ENCODE assay signal across 8 cellular contexts in genomic region chr3:15051531-15051930, GRCh38. TPM values are rescaled to one million over a fixed set of nuclear protein-coding genes. Genes with fewer than 3 reads are reported as not detected.
A peak's percentile ranks its signal among the peaks of the same experiment; 100 is the strongest.
DNase-seq lines count a peak whose midpoint lies in the region; ATAC-seq and TF ChIP-seq lines count a peak whose summit lies in the region.

No MANE protein-coding gene starts in this region.

- no peaks in the 10 kb centered on the region for H3K9me2 ChIP-seq in SU-DHL-6 (replicated peaks; ENCODE audit: insufficient read depth, low read length)

- no peaks in the 10 kb centered on the region for H3K27me3 Mint-ChIP-seq in stimulated activated naive CD8-positive, alpha-beta T cell treated with anti-CD3 and anti-CD28 coated beads, Interleukin-15, amount 100 ng/mL, for 72 hours

- peaks cover 7% of the 10 kb centered on the region; the same call in 1 of the 2 replicates for H4K20me1 ChIP-seq in SU-DHL-6 (ENCODE audit: low read depth, low read length)

- peaks cover 62% of the 10 kb centered on the region for H3K4me1 Mint-ChIP-seq in stimulated activated naive CD8-positive, alpha-beta T cell treated with anti-CD3 and anti-CD28 coated beads, Interleukin-15, amount 100 ng/mL, for 72 hours

- intact Hi-C loops in body of pancreas (cut with DNase I), result no loop called here

- H3K4me1 ChIP-seq in body of pancreas, result peaks cover 9% of the 10 kb centered on the region

- peaks cover 43% of the 10 kb centered on the region for H3K36me3 ChIP-seq in SU-DHL-6 (ENCODE audit: low read length)
- H3K36me3 ChIP-seq in body of pancreas (replicated peaks in 1 of 2; ENCODE audit: insufficient read depth in 1 of 2, low read depth in 2 of 2), result peaks cover 0 to 25% of the 10 kb centered on the region in 2 donors

- TF ChIP-seq CTCF in SU-DHL-6 (IDR thresholded peaks at IDR 0.05; ENCODE audit: insufficient read depth, low read length, poor library complexity, severe bottlenecking) (peak; percentile 53), body of pancreas (IDR thresholded peaks at IDR 0.05) (peak; percentile 4 to 47 (median 26))

- peaks cover 61% of the 10 kb centered on the region for H3K79me2 ChIP-seq in SU-DHL-6 (ENCODE audit: insufficient read depth, low read length)

- no peak overlapping the region for H3K9ac ChIP-seq in SU-DHL-6 (ENCODE audit: low read length)

- no peak overlapping the region for H3K4me3 ChIP-seq in SU-DHL-6 (ENCODE audit: insufficient read depth, low read length, poor library complexity, severe bottlenecking)
- no peak overlapping the region for H3K4me3 ChIP-seq in body of pancreas

- WGBS in body of pancreas, 2 donors, result 65% methylated on average over 1 of the region's 1 CpG; no CpG with 5 or more reads in 1 of the 2 donors

- H3K4me2 ChIP-seq in SU-DHL-6 (ENCODE audit: low read depth, low read length, poor library complexity, severe bottlenecking), result peak overlapping the region; percentile 37

- H3K27ac ChIP-seq in SU-DHL-6 (ENCODE audit: low read depth, low read length), result peak overlapping the region; percentile 83
- H3K27ac ChIP-seq in body of pancreas, result no peak overlapping the region

- no peak overlapping the region for H2AFZ ChIP-seq in SU-DHL-6 (ENCODE audit: low read depth, low read length, severe bottlenecking)

- H3K27me3 ChIP-seq in SU-DHL-6 (ENCODE audit: low read length), result no peaks in the 10 kb centered on the region
- H3K27me3 ChIP-seq in body of pancreas, result no peaks in the 10 kb centered on the region

- H3K9me3 Mint-ChIP-seq in stimulated activated naive CD8-positive, alpha-beta T cell treated with anti-CD3 and anti-CD28 coated beads, Interleukin-15, amount 100 ng/mL, for 72 hours, result no peaks in the 10 kb centered on the region

- no peak overlapping the region for H3K4me3 Mint-ChIP-seq in stimulated activated naive CD8-positive, alpha-beta T cell treated with anti-CD3 and anti-CD28 coated beads, Interleukin-15, amount 100 ng/mL, for 72 hours

- no peak for TF ChIP-seq POLR2A in body of pancreas (IDR thresholded peaks at IDR 0.05)

- peaks cover 30% of the 10 kb centered on the region for H3F3A ChIP-seq in SU-DHL-6 (ENCODE audit: insufficient read depth)

- ATAC-seq in GM19438 (IDR thresholded peaks at IDR 0.05; ENCODE audit: low read depth, unreplicated experiment) (peak; percentile 61), HG03460 (IDR thresholded peaks at IDR 0.05; ENCODE audit: unreplicated experiment) (peak; percentile 52), body of pancreas (peak; percentile 76)
- peak; percentile 81 for ATAC-seq in stimulated activated naive CD8-positive, alpha-beta T cell treated with anti-CD3 and anti-CD28 coated beads, Interleukin-15, amount 100 ng/mL, for 72 hours

- DNase-seq in Daoy (ENCODE audit: low read depth) (peak; percentile 25), body of pancreas (peak; percentile 31 to 48 (median 34)), left kidney (ENCODE audit: low read depth, low spot score) (peak; percentile 67), NCI-H2171 (lab: John Stamatoyannopoulos, UW) (no peak)
- peak; percentile 35 to 50 for DNase-seq in stimulated activated naive CD8-positive, alpha-beta T cell treated with anti-CD3 and anti-CD28 coated beads, Interleukin-15, amount 100 ng/mL, for 72 hours

- H3K27ac Mint-ChIP-seq in stimulated activated naive CD8-positive, alpha-beta T cell treated with anti-CD3 and anti-CD28 coated beads, Interleukin-15, amount 100 ng/mL, for 72 hours, result peak overlapping the region; percentile 9 to 94

- H3K9me3 ChIP-seq in SU-DHL-6 (ENCODE audit: insufficient read depth, low read length), result no peaks in the 10 kb centered on the region
- H3K9me3 ChIP-seq in body of pancreas, result no peaks in the 10 kb centered on the region

RNA-seq across cellular contexts. Expression of gene MRPS25, which starts 13.6 kb away (rescaled TPM):
- total RNA-seq in Daoy (2014; rRNA removed; shearing (Covaris generic)), result 19.4 and 26.2 TPM in 2 replicates
- 10 to 100 TPM; 17.1 to 24.7 TPM for total RNA-seq in body of pancreas

RNA-seq across cellular contexts. Expression of gene RBSN, which starts 47.4 kb away (rescaled TPM):
- total RNA-seq in Daoy (2014; rRNA removed; shearing (Covaris generic)), result 7.3 and 11.1 TPM in 2 replicates
- total RNA-seq in body of pancreas, result 1 to 10 TPM; 9.1 to 9.2 TPM
